In genomic region chr20:2395136-2395535, GRCh38 we compare ENCODE assay signal across 28 cellular contexts. TPM values are rescaled to one million over a fixed set of nuclear protein-coding genes. Genes with fewer than 3 reads are reported as not detected.
"Had no signal": no experiment of that assay in that cellular context is flagged by ENCODE, and none has a peak within 500 bp of the region (broad histone marks: within the 10 kb centered on the region; RNA-seq: fewer than 3 reads in every experiment).

No MANE protein-coding gene starts in this region.

- H3K4me3 ChIP-seq: stomach, suprapubic skin, testis, thoracic aorta, thyroid gland, tibial artery, tibial nerve, transverse colon, upper lobe of left lung, upper lobe of right lung, uterus, vagina had no signal

- H3K27ac ChIP-seq: stomach, suprapubic skin, testis, thoracic aorta, thyroid gland, tibial artery, tibial nerve, transverse colon, upper lobe of left lung, upper lobe of right lung, uterus, vagina had no signal

- DNase-seq: stimulated activated CD4-positive, alpha-beta T cell treated with anti-CD3 and anti-CD28 coated beads, Interleukin-2, amount 100 ng/mL, for 48 hours; stimulated activated CD4-positive, alpha-beta T cell treated with anti-CD3 and anti-CD28 coated beads, Interleukin-4, amount 100 ng/mL, for 1 hour; stimulated activated CD4-positive, alpha-beta T cell treated with anti-CD3 and anti-CD28 coated beads, Interleukin-4, amount 100 ng/mL, for 24 hours; stimulated activated CD4-positive, alpha-beta T cell treated with anti-CD3 and anti-CD28 coated beads, Interleukin-4, amount 100 ng/mL, for 4 hours; stimulated activated CD8-positive, alpha-beta memory T cell treated with anti-CD3 and anti-CD28 coated beads, Interleukin-4, amount 100 ng/mL, for 48 hours; stimulated activated naive B cell treated with anti-CD40 and anti-IgM and Interleukin-4, amounts not matched to agents 10 μg/mL and 1 μg/mL and 100 μg/mL, for 72 hours; stimulated activated naive CD4-positive, alpha-beta T cell; stimulated activated naive CD4-positive, alpha-beta T cell treated with Interleukin-2 at 50 U/mL for 16 hours; stimulated activated naive CD8-positive, alpha-beta T cell treated with anti-CD3 and anti-CD28 coated beads, Interleukin-15, amount 100 ng/mL, for 72 hours; stimulated activated naive CD8-positive, alpha-beta T cell treated with anti-CD3 and anti-CD28 coated beads, Interleukin-15, Interleukin-2, amounts not matched to agents 100 U/mL and 50 U/mL, for 24 hours; stomach; substantia nigra; testis; thyroid gland; tibial artery; transverse colon; trophoblast cell; upper lobe of left lung; upper lobe of right lung; uterus had no signal

RNA-seq across cellular contexts. Expression of gene TGM6, which starts 14.4 kb away (rescaled TPM):
- total RNA-seq: stomach, subcutaneous adipose tissue, temporal lobe, testis, thoracic aorta, thyroid gland, tibial nerve, upper lobe of left lung, upper lobe of right lung, ureter, urinary bladder, uterus, vagina had no signal
